ENCODE assay signal across 8 cellular contexts in the genomic region with DNA sequence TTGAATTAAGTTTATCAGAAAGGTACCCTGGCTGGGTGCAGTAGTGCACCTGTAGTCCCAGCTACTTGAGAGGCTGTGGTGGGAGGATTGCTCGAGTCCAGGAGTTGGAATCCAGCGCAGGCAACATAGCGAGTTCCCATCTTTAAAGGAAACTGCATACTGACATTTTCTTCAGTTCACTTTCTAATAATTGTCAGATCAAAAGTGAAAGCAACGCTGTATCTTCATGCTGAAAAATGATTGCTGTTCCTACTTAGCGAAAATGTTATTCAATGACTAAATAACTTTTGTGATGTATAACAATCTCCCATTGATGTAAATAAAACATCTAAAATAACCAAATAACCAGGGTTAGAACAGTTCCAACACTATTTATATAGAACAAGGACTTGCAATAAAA. TPM values are rescaled to one million over a fixed set of nuclear protein-coding genes. Genes with fewer than 3 reads are reported as not detected.
DNase-seq lines count a peak whose midpoint lies in the region; ATAC-seq and TF ChIP-seq lines count a peak whose summit lies in the region.

No MANE protein-coding gene starts in this region.

- no peak for ATAC-seq in natural killer cell treated with Interleukin-12 subunit alpha and Interleukin-12 subunit beta and Interleukin-15 and Interleukin-18, amount 100 ng/mL, for 72 hours
- no peak for ATAC-seq in HG02798 (IDR thresholded peaks at IDR 0.05; ENCODE audit: poor library complexity, unreplicated experiment)
- ATAC-seq in GM21737 (IDR thresholded peaks at IDR 0.05; ENCODE audit: unreplicated experiment) = no peak

- H3K9me3 ChIP-seq in BLaER1 (no peaks in the 10 kb centered on the region), KOPT-K1 (ENCODE audit: insufficient read depth, low read length, poor library complexity, severe bottlenecking) (no peaks in the 10 kb centered on the region), colonic mucosa (no peaks in the 10 kb centered on the region)

- no peaks in the 10 kb centered on the region for H3K9me3 Mint-ChIP-seq in natural killer cell treated with Interleukin-12 subunit alpha and Interleukin-12 subunit beta and Interleukin-15 and Interleukin-18, amount 100 ng/mL, for 72 hours

- no peak for TF ChIP-seq CTCF in colonic mucosa (IDR thresholded peaks at IDR 0.05)

- H3K27me3 ChIP-seq in BLaER1 (no peaks in the 10 kb centered on the region), colonic mucosa (no peaks in the 10 kb centered on the region)

- H3K27ac Mint-ChIP-seq in natural killer cell treated with Interleukin-12 subunit alpha and Interleukin-12 subunit beta and Interleukin-15 and Interleukin-18, amount 100 ng/mL, for 72 hours = peak overlapping the region; percentile 94 to 96

- peaks cover 4% of the 10 kb centered on the region for H3K36me3 Mint-ChIP-seq in natural killer cell treated with Interleukin-12 subunit alpha and Interleukin-12 subunit beta and Interleukin-15 and Interleukin-18, amount 100 ng/mL, for 72 hours

- H3K4me2 ChIP-seq in BLaER1 = peak overlapping the region; percentile 88

- peaks cover 57% of the 10 kb centered on the region for H4K20me1 ChIP-seq in BLaER1

- H3K36me3 ChIP-seq in BLaER1 = peaks cover 28% of the 10 kb centered on the region
- H3K36me3 ChIP-seq in KOPT-K1 (ENCODE audit: insufficient read depth, low read length) = peaks cover 13% of the 10 kb centered on the region; the same call in 1 of the 2 replicates
- no peaks in the 10 kb centered on the region for H3K36me3 ChIP-seq in colonic mucosa

- H3K27ac ChIP-seq in BLaER1 (no peak overlapping the region), KOPT-K1 (ENCODE audit: low read depth, low read length, poor library complexity, severe bottlenecking) (peak overlapping the region; percentile 44), colonic mucosa (no peak overlapping the region)

- peak overlapping the region; percentile 98 for H3K9ac ChIP-seq in BLaER1
- H3K9ac ChIP-seq in colonic mucosa (ENCODE audit: low read depth in 2 of 2, low read length in 2 of 2) = no peak overlapping the region

- H3K27me3 Mint-ChIP-seq in natural killer cell treated with Interleukin-12 subunit alpha and Interleukin-12 subunit beta and Interleukin-15 and Interleukin-18, amount 100 ng/mL, for 72 hours = no peaks in the 10 kb centered on the region

- peaks cover 22% of the 10 kb centered on the region for H3K4me1 ChIP-seq in BLaER1
- H3K4me1 ChIP-seq in colonic mucosa = no peaks in the 10 kb centered on the region

- DNase-seq in colonic mucosa (no peak), kidney glomerular epithelial cell (lab: John Stamatoyannopoulos, UW) (no peak)
- no peak for DNase-seq in natural killer cell treated with Interleukin-12 subunit alpha and Interleukin-12 subunit beta and Interleukin-15 and Interleukin-18, amount 100 ng/mL, for 72 hours (ENCODE audit: low spot score)
- DNase-seq in stimulated activated CD4-positive, alpha-beta T cell treated with anti-CD3 and anti-CD28 coated beads, Interleukin-4, amount 100 ng/mL, for 24 hours = no peak

- H3K4me3 Mint-ChIP-seq in natural killer cell treated with Interleukin-12 subunit alpha and Interleukin-12 subunit beta and Interleukin-15 and Interleukin-18, amount 100 ng/mL, for 72 hours = peak overlapping the region; percentile 100

- intact Hi-C loops in colonic mucosa (cut with DNase I) = loop anchor here (5.0 kb wide), 1 partner anchor 149 kb away; the partner anchor contains the start of gene GINM1

- peak overlapping the region; percentile 96 for H3K4me3 ChIP-seq in BLaER1
- peak overlapping the region; percentile 81 for H3K4me3 ChIP-seq in colonic mucosa

- H3K4me1 Mint-ChIP-seq in natural killer cell treated with Interleukin-12 subunit alpha and Interleukin-12 subunit beta and Interleukin-15 and Interleukin-18, amount 100 ng/mL, for 72 hours (ENCODE audit: low read depth in 2 of 2) = peaks cover 23 to 34% of the 10 kb centered on the region in 2 donors

RNA-seq across cellular contexts. Expression of gene LATS1, which starts 1.7 kb away (rescaled TPM):
- 10 to 100 TPM; 17.2 to 26.5 TPM for total RNA-seq in colonic mucosa
- total RNA-seq in natural killer cell treated with Interleukin-12 subunit alpha and Interleukin-12 subunit beta and Interleukin-15 and Interleukin-18, amount 100 ng/mL, for 72 hours = 10 to 100 TPM; 37.4 to 41.4 TPM

RNA-seq across cellular contexts. Expression of gene NUP43, which starts 30.1 kb away (rescaled TPM):
- 10 to 100 TPM; 25.0 to 43.5 TPM for total RNA-seq in colonic mucosa
- total RNA-seq in natural killer cell treated with Interleukin-12 subunit alpha and Interleukin-12 subunit beta and Interleukin-15 and Interleukin-18, amount 100 ng/mL, for 72 hours = 10 to 100 TPM; 53.3 to 73.2 TPM

RNA-seq across cellular contexts. Expression of gene PCMT1, which starts 33.4 kb away (rescaled TPM):
- total RNA-seq in colonic mucosa = 10 to 100 TPM; 65.5 to 74.0 TPM
- total RNA-seq in natural killer cell treated with Interleukin-12 subunit alpha and Interleukin-12 subunit beta and Interleukin-15 and Interleukin-18, amount 100 ng/mL, for 72 hours = 10 to 100 TPM; 67.9 to 68.5 TPM
